ENCODE assay signal across 8 cellular contexts in genomic region chr11:72308226-72309073, GRCh38.
DNase-seq lines count a peak whose midpoint lies in the region; FAIRE-seq and TF ChIP-seq lines count a peak whose summit lies in the region.

No MANE protein-coding gene starts in this region.

- DNase-seq in D721Med (ENCODE audit: insufficient read length, low spot score) (peak; percentile 88), NCI-H1092 treated with DMSO at 0.1 percent for 48 hours (lab: John Stamatoyannopoulos, UW) (peak; percentile 99), T1000 (lab: John Stamatoyannopoulos, UW) (peak; percentile 93), kidney glomerular epithelial cell (lab: John Stamatoyannopoulos, UW) (peak; percentile 78), spleen (no peak), C1 segment of cervical spinal cord (lab: John Stamatoyannopoulos, UW) (no peak)
- DNase-seq in activated naive CD4-positive, alpha-beta T cell (lab: John Stamatoyannopoulos, UW), result no peak
- DNase-seq in stimulated activated CD4-positive, alpha-beta T cell treated with anti-CD3 and anti-CD28 coated beads, Interleukin-12 subunit alpha, Interleukin-12 subunit beta, amount 100 ng/mL, for 4 hours, result no peak

- WGBS in spleen, 5 donors, result 81 to 91% (median 90%) methylated on average over 16 to 17 of the region's 17 CpGs

- no peak for TF ChIP-seq POLR2A in spleen (IDR thresholded peaks at IDR 0.05)

- no peak overlapping the region for H3K4me3 ChIP-seq in spleen

- TF ChIP-seq CTCF in D721Med (IDR thresholded peaks at IDR 0.05; ENCODE audit: insufficient read depth, missing control alignments) (no peak), spleen (IDR thresholded peaks at IDR 0.05 in 8 of 11, conservative IDR thresholded peaks at IDR 0.05 in 3 of 11) (no peak)

- no peaks in the 10 kb centered on the region for H3K27me3 ChIP-seq in spleen (replicated peaks in 1 of 7)

- intact Hi-C loops in spleen (cut with DNase I; ENCODE audit: low total_unique reads), result no loop called here

- H3K4me1 ChIP-seq in spleen, result no peaks in the 10 kb centered on the region

- H3K27ac ChIP-seq in spleen, result no peak overlapping the region

- H3K9me3 ChIP-seq in spleen, result no peaks in the 10 kb centered on the region

- FAIRE-seq in D721Med (lab: Jason Lieb, UNC), result peak; percentile 95

- H3K36me3 ChIP-seq in spleen, result peaks cover 0 to 100% (median 40%) of the 10 kb centered on the region in 6 donors

Comparison
In these comparisons a context has a peak if more than half of its experiments do, and no peak if none do; other contexts are left out.
1. DNase-seq: peak in D721Med (single experiment), NCI-H1092 treated with DMSO at 0.1 percent for 48 hours (single experiment), T1000 (single experiment) and kidney glomerular epithelial cell (single experiment); none in activated naive CD4-positive, alpha-beta T cell (0 of 4), spleen (single experiment), C1 segment of cervical spinal cord (0 of 14) and stimulated activated CD4-positive, alpha-beta T cell treated with anti-CD3 and anti-CD28 coated beads, Interleukin-12 subunit alpha, Interleukin-12 subunit beta, amount 100 ng/mL, for 4 hours (single experiment).